ENCODE assay signal across 21 cellular contexts in genomic region chr20:32291166-32291565, GRCh38.
"Had no signal": no experiment of that assay in that cellular context is flagged by ENCODE, and none has a peak within 500 bp of the region (broad histone marks: within the 10 kb centered on the region; RNA-seq: fewer than 3 reads in every experiment).

No MANE protein-coding gene starts in this region.

- H3K27me3 ChIP-seq: breast epithelium, SJCRH30, tibial artery had no signal

- H3K36me3 ChIP-seq: breast epithelium, left ventricle myocardium inferior, SJCRH30, tibial artery had no signal

- H3K27ac ChIP-seq: breast epithelium, left ventricle myocardium inferior, SJCRH30, tibial artery, VCaP had no signal

- H3K27me3 Mint-ChIP-seq: central memory CD8-positive, alpha-beta T cell; progenitor cell of endocrine pancreas; T-cell had no signal

- H3K9me3 ChIP-seq: breast epithelium, left ventricle myocardium inferior, tibial artery had no signal

- ATAC-seq: esophagus mucosa, natural killer cell, T-cell had no signal

- H3K27ac Mint-ChIP-seq: mesothelial cell of epicardium; natural killer cell; progenitor cell of endocrine pancreas; T-cell; T-helper 2 cell treated with Interferon-gamma antibody and Interleukin-4, amounts not matched to agents 5 μg/mL and 100 μg/mL, for 36 hours had no signal

- H3K9me3 Mint-ChIP-seq: central memory CD8-positive, alpha-beta T cell; mesothelial cell of epicardium; natural killer cell; T-cell; T-helper 2 cell treated with Interferon-gamma antibody and Interleukin-4, amounts not matched to agents 5 μg/mL and 100 μg/mL, for 36 hours had no signal

- DNase-seq: activated CD4-positive, alpha-beta T cell treated with anti-CD3 and anti-CD28 coated beads for 1 hour; activated naive CD4-positive, alpha-beta T cell; amniotic stem cell; effector memory CD4-positive, alpha-beta T cell; glutamatergic neuron; hippocampal formation; left ventricle myocardium inferior; natural killer cell; retina; SJCRH30; stimulated activated CD4-positive, alpha-beta T cell treated with anti-CD3 and anti-CD28 coated beads, Interleukin-4, amount 100 ng/mL, for 1 hour; stimulated activated naive CD4-positive, alpha-beta T cell treated with Interleukin-2 at 50 U/mL for 16 hours; T-cell had no signal

- H3K4me1 Mint-ChIP-seq: mesothelial cell of epicardium had no signal

- H3K36me3 Mint-ChIP-seq: natural killer cell had no signal

- H3K4me1 ChIP-seq: breast epithelium, SJCRH30 had no signal

- H3K4me3 Mint-ChIP-seq: central memory CD8-positive, alpha-beta T cell; mesothelial cell of epicardium; natural killer cell; T-cell; T-helper 2 cell treated with Interferon-gamma antibody and Interleukin-4, amounts not matched to agents 5 μg/mL and 100 μg/mL, for 36 hours had no signal

- H3K4me3 ChIP-seq: breast epithelium, left ventricle myocardium inferior, SJCRH30, tibial artery had no signal
